ENCODE assay signal across 10 cellular contexts in genomic region chr3:17747184-17747889, GRCh38. TPM values are rescaled to one million over a fixed set of nuclear protein-coding genes. Genes with fewer than 3 reads are reported as not detected.
A peak's percentile ranks its signal among the peaks of the same experiment; 100 is the strongest.
DNase-seq lines count a peak whose midpoint lies in the region; ATAC-seq, FAIRE-seq and TF ChIP-seq lines count a peak whose summit lies in the region.
"Had no signal": no experiment of that assay in that cellular context is flagged by ENCODE, and none has a peak within 500 bp of the region (broad histone marks: within the 10 kb centered on the region; RNA-seq: fewer than 3 reads in every experiment).

No MANE protein-coding gene starts in this region.

- H3K4me3 Mint-ChIP-seq in T-helper 2 cell treated with Interferon-gamma antibody and Interleukin-4, amounts not matched to agents 5 μg/mL and 100 μg/mL, for 36 hours = peak overlapping the region; percentile 10

- POLR2A ChIA-PET in A673 (lab: Charles Lee; ENCODE audit: low non-redundant PET) = no interaction called here

- no peak overlapping the region for H3K4me3 ChIP-seq in A673 (ENCODE audit: low read depth, low read length, poor library complexity, severe bottlenecking)
- H3K4me3 ChIP-seq: uterus had no signal

- H3K27ac ChIP-seq in A673 (ENCODE audit: low read depth, low read length, poor library complexity, severe bottlenecking) = no peak overlapping the region
- H3K27ac ChIP-seq: uterus had no signal

- H3K27me3 ChIP-seq in A673 (replicated peaks; ENCODE audit: insufficient read depth, low read depth, low read length, poor library complexity) = no peaks in the 10 kb centered on the region
- H3K27me3 ChIP-seq: uterus had no signal

- no peaks in the 10 kb centered on the region for H3K9me3 Mint-ChIP-seq in T-helper 2 cell treated with Interferon-gamma antibody and Interleukin-4, amounts not matched to agents 5 μg/mL and 100 μg/mL, for 36 hours

- no peaks in the 10 kb centered on the region for H3K9me3 ChIP-seq in A673 (ENCODE audit: low read depth, low read length, poor library complexity, severe bottlenecking)
- H3K9me3 ChIP-seq: uterus had no signal

- H3K27ac Mint-ChIP-seq in T-helper 2 cell treated with Interferon-gamma antibody and Interleukin-4, amounts not matched to agents 5 μg/mL and 100 μg/mL, for 36 hours = no peak overlapping the region

- H3K4me1 ChIP-seq in A673 (ENCODE audit: insufficient read depth, low read length, poor library complexity, severe bottlenecking) = peaks cover 8% of the 10 kb centered on the region
- H3K4me1 ChIP-seq: uterus had no signal

- H3K4me1 Mint-ChIP-seq in T-helper 2 cell treated with Interferon-gamma antibody and Interleukin-4, amounts not matched to agents 5 μg/mL and 100 μg/mL, for 36 hours (ENCODE audit: low read depth) = peaks cover 31% of the 10 kb centered on the region

- BruUV-seq in A673 (replicated peaks; lab: Mats Ljungman, UMichigan) = no TSS peak

- TF ChIP-seq CTCF in A673 (conservative IDR thresholded peaks at IDR 0.05; ENCODE audit: low read depth, low read length) = no peak

- H3K36me3 ChIP-seq in A673 (ENCODE audit: insufficient read depth, low read length, poor library complexity, severe bottlenecking) = no peaks in the 10 kb centered on the region
- H3K36me3 ChIP-seq: uterus had no signal

- H3K27me3 Mint-ChIP-seq in T-helper 2 cell treated with Interferon-gamma antibody and Interleukin-4, amounts not matched to agents 5 μg/mL and 100 μg/mL, for 36 hours (ENCODE audit: low read depth) = no peaks in the 10 kb centered on the region

- no peak for DNase-seq in GM12891 (ENCODE audit: insufficient read length, low spot score)
- DNase-seq in T-helper 2 cell treated with Interferon-gamma antibody and Interleukin-4, amounts not matched to agents 5 μg/mL and 100 μg/mL, for 36 hours (ENCODE audit: low spot score) = no peak
- DNase-seq in stimulated activated CD8-positive, alpha-beta memory T cell treated with anti-CD3 and anti-CD28 coated beads, Interleukin-4, amount 100 ng/mL, for 48 hours = no peak
- DNase-seq in A673 (ENCODE audit: low spot score) = no peak
- no peak for DNase-seq in DMS79 treated with DMSO at 0.1 percent for 48 hours (lab: John Stamatoyannopoulos, UW)
- no peak for DNase-seq in midbrain (lab: John Stamatoyannopoulos, UW)
- DNase-seq: KBM-7, uterus had no signal

- peak; percentile 74 for FAIRE-seq in GM12891 (lab: Jason Lieb, UNC)

- ATAC-seq in GM21367 (IDR thresholded peaks at IDR 0.05; ENCODE audit: unreplicated experiment) (peak; percentile 60), HG03159 (IDR thresholded peaks at IDR 0.05; ENCODE audit: unreplicated experiment) (peak; percentile 69)

- intact Hi-C loops in A673 (cut with micrococcal nuclease; ENCODE audit: unreplicated experiment) = no loop called here

- no peak for TF ChIP-seq POLR2A in GM12891 (IDR thresholded peaks at IDR 0.05; ENCODE audit: low read depth, low read length)

- no peaks in the 10 kb centered on the region for H3K36me3 Mint-ChIP-seq in T-helper 2 cell treated with Interferon-gamma antibody and Interleukin-4, amounts not matched to agents 5 μg/mL and 100 μg/mL, for 36 hours (ENCODE audit: low read depth)

- CTCF ChIA-PET in A673 (lab: Charles Lee) = no interaction called here

TF ChIP-seq in GM12891, 5 proteins besides CTCF, POLR2A, EP300 and RAD21:
- TF ChIP-seq PAX5 (IDR thresholded peaks at IDR 0.05; ENCODE audit: insufficient read depth, low read length, severe bottlenecking) = no peak
- TF ChIP-seq TAF1 (IDR thresholded peaks at IDR 0.05; ENCODE audit: low read depth, low read length) = no peak
- no peak for TF ChIP-seq POLR2AphosphoS5 (IDR thresholded peaks at IDR 0.05; ENCODE audit: low read depth, low read length)
- TF ChIP-seq POU2F2 (IDR thresholded peaks at IDR 0.05; ENCODE audit: low read depth, low read length) = 0 out of 2 replicates have a peak, but pooled peaks have one; percentile 34
- peak; percentile 88 for TF ChIP-seq SPI1 (IDR thresholded peaks at IDR 0.05; ENCODE audit: low read depth, low read length)

RNA-seq across cellular contexts. Expression of gene TBC1D5, which starts 4.9 kb away (rescaled TPM):
- polyA plus RNA-seq in GM12891 (2012; ENCODE audit: low read depth, missing spikeins) = 17.4 TPM
- total RNA-seq in A673 (2021) = 40.7 and 44.5 TPM in 2 replicates
